Comparison of ENCODE assay signal across 2 cellular contexts in the genomic region with DNA sequence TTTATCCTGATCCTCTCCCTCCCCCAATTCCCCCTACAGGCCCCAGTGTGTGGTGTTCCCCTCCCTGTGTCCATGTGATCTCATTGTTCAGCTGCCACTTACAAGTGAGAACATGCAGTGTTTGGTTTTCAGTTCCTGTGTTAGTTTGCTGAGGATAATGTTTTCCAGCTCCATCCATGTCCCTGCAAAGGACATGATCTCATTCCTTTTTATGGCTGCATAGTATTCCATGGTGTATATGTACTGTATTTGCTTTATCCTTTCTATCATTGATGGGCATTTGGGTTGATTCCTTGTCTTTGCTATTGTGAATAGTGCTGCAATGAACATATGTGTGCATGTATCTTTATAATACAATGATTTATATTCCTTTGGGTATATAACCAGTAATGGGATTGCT.
TF ChIP-seq lines count a peak whose summit lies in the region.

No MANE protein-coding gene starts in this region.

TF ChIP-seq in HEK293, 187 proteins besides CTCF, POLR2A, EP300 and RAD21:
- TF ChIP-seq ZNF146 (tag by site-specific recombination; IDR thresholded peaks at IDR 0.05): peak; percentile 73

TF ChIP-seq in K562, 482 proteins besides CTCF, POLR2A, EP300 and RAD21:
- TF ChIP-seq ZNF146 (CRISPR knock-in tag; IDR thresholded peaks at IDR 0.05; ENCODE audit: unreplicated experiment): peak; percentile 71
